In the genomic region with DNA sequence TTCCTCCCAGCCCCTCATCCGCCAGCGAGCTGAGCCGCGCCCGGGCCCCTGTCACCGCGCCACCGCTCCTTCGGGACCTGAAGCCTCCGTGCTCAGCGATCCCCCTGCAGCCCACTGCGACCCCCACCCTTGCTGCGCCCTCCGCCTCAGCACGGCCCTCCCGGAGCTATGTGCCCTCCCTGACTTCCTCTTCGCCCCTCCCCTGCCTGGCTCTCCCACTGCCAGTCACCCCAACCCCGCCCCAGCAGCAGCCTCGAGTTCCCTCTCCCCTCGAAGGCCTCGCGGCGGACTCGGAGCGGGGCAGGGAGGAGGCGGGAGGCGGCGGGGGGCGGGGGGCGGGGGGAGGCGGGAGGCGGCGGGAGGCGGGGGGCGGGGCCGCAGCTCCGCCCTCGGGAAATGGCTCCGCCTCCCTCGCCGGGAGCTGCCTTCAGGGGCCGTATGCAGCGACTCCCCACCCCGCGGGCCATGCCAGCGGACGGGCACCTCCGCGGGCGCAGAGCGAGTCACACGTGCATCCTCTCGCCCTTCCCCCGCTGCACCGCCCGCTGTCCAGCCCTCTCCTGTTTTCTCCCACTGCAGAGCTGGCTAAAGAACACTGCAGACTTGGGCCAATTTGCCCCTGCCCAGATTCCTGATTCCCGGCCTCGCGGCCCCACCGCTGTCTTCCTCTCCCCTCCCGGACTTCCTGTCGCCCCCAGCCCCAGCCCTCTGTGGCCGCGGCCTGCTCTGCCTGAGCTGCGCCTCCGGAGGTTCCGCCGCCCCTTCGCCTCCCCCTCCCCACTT, we compare ENCODE assay signal across 8 cellular contexts. TPM values are rescaled to one million over a fixed set of nuclear protein-coding genes. Genes with fewer than 3 reads are reported as not detected.
DNase-seq lines count a peak whose midpoint lies in the region; ATAC-seq and TF ChIP-seq lines count a peak whose summit lies in the region.

No MANE protein-coding gene starts in this region.

- no peak overlapping the region for H2AK5ac ChIP-seq in IMR-90 (ENCODE audit: low read depth, low read length)

- H3K9me3 Mint-ChIP-seq in activated T-cell treated with anti-CD3 and anti-CD28 coated beads, Interleukin-2, amount 50 U/mL, for 4 hours = no peaks in the 10 kb centered on the region

- no peaks in the 10 kb centered on the region for H3F3A ChIP-seq in PC-3 (ENCODE audit: low read length, unreplicated experiment)

- H3K23ac ChIP-seq in IMR-90 (ENCODE audit: low read depth, low read length) = no peak overlapping the region; the same call in 1 of the 2 replicates

- H3K4me1 Mint-ChIP-seq in activated T-cell treated with anti-CD3 and anti-CD28 coated beads, Interleukin-2, amount 50 U/mL, for 4 hours (ENCODE audit: low read depth) = peaks cover 32% of the 10 kb centered on the region

- peak overlapping the region; percentile 63; the same call in 1 of the 2 replicates for H3K14ac ChIP-seq in IMR-90 (replicated peaks; ENCODE audit: low read depth, low read length)

- ATAC-seq in GM19438 (IDR thresholded peaks at IDR 0.05; ENCODE audit: low read depth, unreplicated experiment) (peak; percentile 77), IMR-90 (ENCODE audit: low read depth) (peak; percentile 92), PC-3 (peak; percentile 90)
- ATAC-seq in activated T-cell treated with anti-CD3 and anti-CD28 coated beads, Interleukin-2, amount 50 U/mL, for 4 hours = peak; percentile 83 to 91

- H3K9me1 ChIP-seq in IMR-90 (ENCODE audit: insufficient read depth, low read length) = 0 out of 2 replicates have a peak, but pooled peaks cover 4% of the 10 kb centered on the region

- H3K4me3 Mint-ChIP-seq in activated T-cell treated with anti-CD3 and anti-CD28 coated beads, Interleukin-2, amount 50 U/mL, for 4 hours = peak overlapping the region; percentile 79

- TF ChIP-seq CTCF in IMR-90 (conservative IDR thresholded peaks at IDR 0.05; ENCODE audit: low read depth, low read length) (no peak), PC-3 (conservative IDR thresholded peaks at IDR 0.05; ENCODE audit: low read depth, low read length) (no peak), esophagus squamous epithelium (IDR thresholded peaks at IDR 0.05) (no peak)

- TF ChIP-seq POLR2A in IMR-90 (IDR thresholded peaks at IDR 0.05; ENCODE audit: low read depth, low read length) (no peak), esophagus squamous epithelium (IDR thresholded peaks at IDR 0.05) (peak in 2 of 4 donors; percentile 22 to 61)

- no peak overlapping the region for H3K56ac ChIP-seq in IMR-90 (ENCODE audit: extremely low read depth, insufficient read depth, low read length)

- H3K27ac ChIP-seq in IMR-90 (ENCODE audit: insufficient read depth, low read length) (peak overlapping the region; percentile 5; the same call in 1 of the 2 replicates), PC-3 (ENCODE audit: low read length) (no peak overlapping the region), esophagus squamous epithelium (peak overlapping the region; percentile 96 to 99 (median 98))

- H3K4me2 ChIP-seq in IMR-90 (ENCODE audit: low read depth, low read length) (peak overlapping the region; percentile 84), PC-3 (ENCODE audit: low read length) (peak overlapping the region; percentile 86)

- CTCF ChIA-PET in IMR-90 (lab: Yijun Ruan, JAX) = interaction anchor here (0.6 kb wide), 1 partner anchor 617 kb away, joined by 3 read pairs; no protein-coding TSS in a partner anchor
- CTCF ChIA-PET in PC-3 (lab: Charles Lee) = interaction anchor here (0.6 to 0.7 kb wide), 2 partner anchors 9 to 10 kb away, joined by 3 to 4 read pairs; no protein-coding TSS in a partner anchor

- no peaks in the 10 kb centered on the region for H3K27me3 Mint-ChIP-seq in activated T-cell treated with anti-CD3 and anti-CD28 coated beads, Interleukin-2, amount 50 U/mL, for 4 hours (ENCODE audit: low read depth)

- H3K4me1 ChIP-seq in IMR-90 (ENCODE audit: control insufficient read depth, insufficient read depth, low read length) = peaks cover 2% of the 10 kb centered on the region; the same call in 1 of the 2 replicates
- no peaks in the 10 kb centered on the region for H3K4me1 ChIP-seq in PC-3 (ENCODE audit: insufficient read depth, low read length)
- peaks cover 19 to 66% (median 32%) of the 10 kb centered on the region in 3 donors for H3K4me1 ChIP-seq in esophagus squamous epithelium

- H3K4ac ChIP-seq in IMR-90 (ENCODE audit: low read depth, low read length) = peak overlapping the region; percentile 22; the same call in 1 of the 2 replicates

- 0 out of 2 replicates have a peak overlapping the region, but pooled peaks have one; percentile 8 for H4K91ac ChIP-seq in IMR-90 (ENCODE audit: insufficient read depth, low read depth, low read length)

- dilution Hi-C loops in IMR-90 (cut with HindIII; ENCODE audit: low sequenced_read_pairs, unreplicated experiment) = no loop called here

- H3K79me2 ChIP-seq in PC-3 (ENCODE audit: low read length) = no peaks in the 10 kb centered on the region

- H3K79me1 ChIP-seq in IMR-90 (ENCODE audit: low read depth in 1 of 2, low read length in 2 of 2) = no peaks in the 10 kb centered on the region

- H3K27me3 ChIP-seq in IMR-90 (ENCODE audit: control insufficient read depth, insufficient read depth, low read length) (no peaks in the 10 kb centered on the region; the same call in 1 of the 2 replicates), PC-3 (ENCODE audit: low read length) (no peaks in the 10 kb centered on the region), esophagus squamous epithelium (no peaks in the 10 kb centered on the region)

- 4% methylated on average over 18 of the region's 69 CpGs; no CpG with 5 or more reads in 1 of the 2 experiments for WGBS in IMR-90 (ENCODE audit: extremely low coverage in 2 of 2, insufficient read length in 1 of 2), 2 experiments
- 2 to 3% methylated on average over 20 to 41 of the region's 69 CpGs for WGBS in esophagus squamous epithelium, 2 donors

- H2AFZ ChIP-seq in IMR-90 (replicated peaks; ENCODE audit: low read length, poor library complexity) = peak overlapping the region; percentile 83
- H2AFZ ChIP-seq in PC-3 (ENCODE audit: low read length) = peak overlapping the region; percentile 76

- H2AK9ac ChIP-seq in IMR-90 (replicated peaks; ENCODE audit: low read depth, low read length, poor library complexity) = no peak overlapping the region

- no TSS peak for BruUV-seq in IMR-90 (replicated peaks; lab: Mats Ljungman, UMichigan)
- no TSS peak for BruUV-seq in PC-3 (replicated peaks; lab: Mats Ljungman, UMichigan)

- POLR2A ChIA-PET in IMR-90 (lab: Charles Lee; ENCODE audit: unreplicated experiment) (no interaction called here), PC-3 (lab: Charles Lee; ENCODE audit: unreplicated experiment) (interaction anchor here (0.6 to 0.7 kb wide), 2 partner anchors 46 to 88 kb away, joined by 3 to 14 read pairs; no protein-coding TSS in a partner anchor)

- no peak overlapping the region for H2BK15ac ChIP-seq in IMR-90 (ENCODE audit: low read depth, low read length)

- H4K20me1 ChIP-seq in IMR-90 (ENCODE audit: insufficient read depth, low read length) (peaks cover 4% of the 10 kb centered on the region; the same call in 1 of the 2 replicates), PC-3 (ENCODE audit: low read length) (no peaks in the 10 kb centered on the region)

- peak overlapping the region; percentile 45 for H3K4me3 ChIP-seq in IMR-90 (ENCODE audit: insufficient read depth, low read depth, low read length)
- peak overlapping the region; percentile 65 for H3K4me3 ChIP-seq in PC-3 (ENCODE audit: low read length)
- H3K4me3 ChIP-seq in esophagus squamous epithelium = peak overlapping the region; percentile 30 to 69 (median 56)

- no peaks in the 10 kb centered on the region for H3K36me3 Mint-ChIP-seq in activated T-cell treated with anti-CD3 and anti-CD28 coated beads, Interleukin-2, amount 50 U/mL, for 4 hours (ENCODE audit: insufficient read depth)

- peak in 13 of 14 donors; percentile 55 to 97 (median 94) for DNase-seq in C1 segment of cervical spinal cord (lab: John Stamatoyannopoulos, UW)
- peak; percentile 82 for DNase-seq in IMR-90
- peak; percentile 80 for DNase-seq in PC-3
- peak; percentile 71 for DNase-seq in activated T-cell treated with anti-CD3 and anti-CD28 coated beads, Interleukin-2, amount 50 U/mL, for 4 hours
- peak; percentile 62 for DNase-seq in esophagus squamous epithelium (lab: John Stamatoyannopoulos, UW)
- peak; percentile 69 for DNase-seq in myocyte (ENCODE audit: low read depth)
- DNase-seq in stimulated activated CD8-positive, alpha-beta memory T cell treated with anti-CD3 and anti-CD28 coated beads, Interleukin-7, amount 100 ng/mL, for 1 hour (ENCODE audit: low read depth in 2 of 2) = peak; percentile 42 to 53

- H4K5ac ChIP-seq in IMR-90 (ENCODE audit: low read depth, low read length) = peak overlapping the region; percentile 62; the same call in 1 of the 2 replicates

- intact Hi-C loops in IMR-90 (cut with micrococcal nuclease) (no loop called here), PC-3 (cut with micrococcal nuclease) (no loop called here), esophagus squamous epithelium (cut with DNase I) (no loop called here)

- no peak overlapping the region for H2BK120ac ChIP-seq in IMR-90 (ENCODE audit: low read depth, low read length)

- H2BK5ac ChIP-seq in IMR-90 (ENCODE audit: low read depth, low read length, poor library complexity, severe bottlenecking) = no peak overlapping the region

- no peak overlapping the region for H2BK20ac ChIP-seq in IMR-90 (ENCODE audit: low read depth, low read length)

- H4K8ac ChIP-seq in IMR-90 (ENCODE audit: low read depth in 2 of 2, low read length in 2 of 2) = peak overlapping the region; percentile 37 to 84; a peak in 3 of 4 replicates

- peak overlapping the region; percentile 37; the same call in 1 of the 2 replicates for H3K9ac ChIP-seq in IMR-90 (ENCODE audit: low read depth, low read length)
- H3K9ac ChIP-seq in PC-3 (ENCODE audit: low read length) = peak overlapping the region; percentile 58

- H3K9me2 ChIP-seq in PC-3 (replicated peaks; ENCODE audit: low read length) = no peaks in the 10 kb centered on the region

- in situ Hi-C loops in IMR-90 (cut with MboI; ENCODE audit: low sequenced_read_pairs) = loop anchor here (25.0 kb wide), 1 partner anchor 626 kb away; no protein-coding TSS in a partner anchor

- H3K18ac ChIP-seq in IMR-90 (ENCODE audit: low read depth, low read length) = peak overlapping the region; percentile 45; the same call in 1 of the 2 replicates

- peak; percentile 9; the same call in 1 of the 2 replicates for TF ChIP-seq RAD21 in IMR-90 (IDR thresholded peaks at IDR 0.05; ENCODE audit: low read length)

- no peaks in the 10 kb centered on the region for H3K36me3 ChIP-seq in IMR-90 (ENCODE audit: control insufficient read depth, insufficient read depth, low read length)
- no peaks in the 10 kb centered on the region for H3K36me3 ChIP-seq in PC-3 (ENCODE audit: low read depth, low read length)
- H3K36me3 ChIP-seq in esophagus squamous epithelium = no peaks in the 10 kb centered on the region

- H3K9me3 ChIP-seq in IMR-90 (ENCODE audit: control insufficient read depth, insufficient read depth, low read length) (no peaks in the 10 kb centered on the region), PC-3 (ENCODE audit: low read length) (no peaks in the 10 kb centered on the region), esophagus squamous epithelium (no peaks in the 10 kb centered on the region)

RNA-seq across cellular contexts. Expression of a gene that starts 29.1 kb away (rescaled TPM):
- 24.9 and 27.2 TPM in 2 replicates for total RNA-seq in IMR-90 (2012; rRNA removed)
- 18.4 and 20.0 TPM in 2 replicates for polyA plus RNA-seq in IMR-90 (2012; rRNA removed)
- 7.1 and 11.4 TPM in 2 replicates for polyA plus RNA-seq in IMR-90 (2012; cell fraction: cytosol; rRNA removed)
- 5.3 and 24.2 TPM in 2 replicates for polyA plus RNA-seq in IMR-90 (2012; cell fraction: nucleus; rRNA removed; ENCODE audit: low replicate concordance)
- total RNA-seq in PC-3 (2014; rRNA removed) = 26.5 and 37.2 TPM in 2 replicates
- 10 to 100 TPM; 45.0 to 54.2 (median 46.8) TPM for total RNA-seq in activated T-cell treated with anti-CD3 and anti-CD28 coated beads, Interleukin-2, amount 50 U/mL, for 4 hours
- 10 to 100 TPM; 29.1 to 49.4 (median 31.1) TPM for total RNA-seq in esophagus squamous epithelium
- total RNA-seq in myocyte = 15.5 and 22.8 TPM in 2 replicates
- polyA plus RNA-seq in myocyte (2012) = 30.7 TPM

RNA-seq across cellular contexts. Expression of a gene that starts 32.7 kb away (rescaled TPM):
- total RNA-seq in IMR-90 (2012; rRNA removed) (96.1 and 102 TPM in 2 replicates), PC-3 (2014; rRNA removed) (1.7 and 2.2 TPM in 2 replicates), esophagus squamous epithelium (10 to 100 TPM in 2 of 4 donors, 1 to 10 TPM in 2; 5.6 to 30.9 (median 12.7) TPM), myocyte (17.6 and 19.1 TPM in 2 replicates)
- 83.7 and 98.8 TPM in 2 replicates for polyA plus RNA-seq in IMR-90 (2012; rRNA removed)
- 77.8 and 101 TPM in 2 replicates for polyA plus RNA-seq in IMR-90 (2012; cell fraction: cytosol; rRNA removed)
- 49.1 and 91.4 TPM in 2 replicates for polyA plus RNA-seq in IMR-90 (2012; cell fraction: nucleus; rRNA removed; ENCODE audit: low replicate concordance)
- under 1 TPM in 1 of 3 donors, not detected in 2; 0.13 TPM for total RNA-seq in activated T-cell treated with anti-CD3 and anti-CD28 coated beads, Interleukin-2, amount 50 U/mL, for 4 hours
- 49.2 TPM for polyA plus RNA-seq in myocyte (2012)
